In the genomic region with DNA sequence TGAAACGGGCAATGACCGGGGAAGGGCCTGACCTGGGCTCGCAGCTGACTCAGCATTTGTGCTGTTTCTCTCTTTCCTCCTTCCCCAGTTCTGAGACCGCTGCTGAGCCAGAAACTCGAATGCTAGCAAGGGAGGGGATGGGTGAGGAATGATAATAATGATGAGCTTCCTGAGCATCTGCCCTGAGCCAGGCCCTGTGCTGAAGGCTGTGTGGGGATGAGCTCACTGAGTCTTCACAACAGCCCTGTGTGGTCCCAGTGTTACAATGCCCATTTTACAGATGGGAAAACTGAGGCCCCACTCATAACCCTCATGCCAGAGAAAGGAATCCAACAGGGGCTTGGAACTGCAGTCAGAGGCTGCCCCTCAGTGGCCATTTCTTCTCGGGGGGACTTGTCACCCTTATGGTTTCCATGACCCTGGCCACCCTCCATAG, we compare ENCODE assay signal across 17 cellular contexts. TPM values are rescaled to one million over a fixed set of nuclear protein-coding genes. Genes with fewer than 3 reads are reported as not detected.
A peak's percentile ranks its signal among the peaks of the same experiment; 100 is the strongest.
DNase-seq lines count a peak whose midpoint lies in the region; ATAC-seq and TF ChIP-seq lines count a peak whose summit lies in the region.
"Had no signal": no experiment of that assay in that cellular context is flagged by ENCODE, and none has a peak within 500 bp of the region (broad histone marks: within the 10 kb centered on the region; RNA-seq: fewer than 3 reads in every experiment).

No MANE protein-coding gene starts in this region.

- BruUV-seq in PC-9 (replicated peaks; lab: Mats Ljungman, UMichigan): no TSS peak

- peaks cover 36% of the 10 kb centered on the region for H3F3A ChIP-seq in PC-9 (ENCODE audit: insufficient read depth, low read depth)

- H3K4me1 Mint-ChIP-seq in type B pancreatic cell (ENCODE audit: unreplicated experiment): peaks cover 13% of the 10 kb centered on the region
- H3K4me1 Mint-ChIP-seq in activated T-helper 17 cell treated with anti-CD3 and anti-CD28 coated beads, Interleukin-2, amount 50 U/mL, for 72 hours: no peaks in the 10 kb centered on the region

- no peak overlapping the region for H3K4me3 ChIP-seq in left ventricle myocardium inferior
- no peak overlapping the region for H3K4me3 ChIP-seq in PC-9

- no peaks in the 10 kb centered on the region for H3K9me3 Mint-ChIP-seq in type B pancreatic cell
- H3K9me3 Mint-ChIP-seq in activated T-helper 17 cell treated with anti-CD3 and anti-CD28 coated beads, Interleukin-2, amount 50 U/mL, for 72 hours: no peaks in the 10 kb centered on the region
- H3K9me3 Mint-ChIP-seq: activated CD4-positive, alpha-beta memory T cell treated with anti-CD3 and anti-CD28 coated beads for 36 hours; activated T-cell treated with anti-CD3 and anti-CD28 coated beads, Interleukin-2, amount 50 U/mL, for 72 hours had no signal

- H3K9me3 ChIP-seq in left ventricle myocardium inferior (replicated peaks) (no peaks in the 10 kb centered on the region), PC-9 (ENCODE audit: insufficient read depth, low read depth) (no peaks in the 10 kb centered on the region)

- no peaks in the 10 kb centered on the region for H3K4me1 ChIP-seq in left ventricle myocardium inferior
- H3K4me1 ChIP-seq in PC-9 (replicated peaks; ENCODE audit: insufficient read depth): peaks cover 26% of the 10 kb centered on the region

- H3K27me3 ChIP-seq in left ventricle myocardium inferior (ENCODE audit: low read depth) (peaks cover 27% of the 10 kb centered on the region), PC-9 (ENCODE audit: insufficient read depth, low read depth) (no peaks in the 10 kb centered on the region)

- H3K9me2 ChIP-seq in PC-9 (ENCODE audit: insufficient read depth): no peaks in the 10 kb centered on the region

- peak overlapping the region; percentile 86 for H3K27ac Mint-ChIP-seq in type B pancreatic cell
- H3K27ac Mint-ChIP-seq in activated T-helper 17 cell treated with anti-CD3 and anti-CD28 coated beads, Interleukin-2, amount 50 U/mL, for 72 hours: no peak overlapping the region
- H3K27ac Mint-ChIP-seq: activated CD4-positive, alpha-beta memory T cell treated with anti-CD3 and anti-CD28 coated beads for 36 hours; activated T-cell treated with anti-CD3 and anti-CD28 coated beads, Interleukin-2, amount 50 U/mL, for 72 hours had no signal

- H3K27me3 Mint-ChIP-seq in type B pancreatic cell: no peaks in the 10 kb centered on the region
- peaks cover 4% of the 10 kb centered on the region for H3K27me3 Mint-ChIP-seq in activated T-helper 17 cell treated with anti-CD3 and anti-CD28 coated beads, Interleukin-2, amount 50 U/mL, for 72 hours

- no peak overlapping the region for H3K27ac ChIP-seq in left ventricle myocardium inferior (replicated peaks)
- H3K27ac ChIP-seq in PC-9: no peak overlapping the region

- H3K4me3 Mint-ChIP-seq in type B pancreatic cell: no peak overlapping the region
- H3K4me3 Mint-ChIP-seq in activated T-helper 17 cell treated with anti-CD3 and anti-CD28 coated beads, Interleukin-2, amount 50 U/mL, for 72 hours: no peak overlapping the region
- H3K4me3 Mint-ChIP-seq: activated CD4-positive, alpha-beta memory T cell treated with anti-CD3 and anti-CD28 coated beads for 36 hours; activated T-cell treated with anti-CD3 and anti-CD28 coated beads, Interleukin-2, amount 50 U/mL, for 72 hours had no signal

- intact Hi-C loops in Right ventricle myocardium inferior (cut with DNase I) (no loop called here), left ventricle myocardium inferior (cut with micrococcal nuclease) (no loop called here), PC-9 (cut with micrococcal nuclease; ENCODE audit: unreplicated experiment) (no loop called here)

- no peaks in the 10 kb centered on the region for H3K79me2 ChIP-seq in PC-9 (ENCODE audit: low read depth)

- no peaks in the 10 kb centered on the region for H3K36me3 ChIP-seq in left ventricle myocardium inferior
- no peaks in the 10 kb centered on the region for H3K36me3 ChIP-seq in PC-9 (ENCODE audit: low read depth)

- POLR2A ChIA-PET in PC-9 (lab: Charles Lee; ENCODE audit: unreplicated experiment): no interaction called here

- H3K4me2 ChIP-seq in PC-9: no peak overlapping the region

- CTCF ChIA-PET in PC-9 (lab: Charles Lee): no interaction called here

- H4K20me1 ChIP-seq in PC-9 (ENCODE audit: insufficient read depth): no peaks in the 10 kb centered on the region

- DNase-seq in Right ventricle myocardium inferior (ENCODE audit: missing footprints) (peak; percentile 28), left ventricle myocardium inferior (no peak), M059J (ENCODE audit: low read depth) (peak; percentile 27), cerebellar cortex (ENCODE audit: low spot score) (peak; percentile 39), type B pancreatic cell (ENCODE audit: extremely low spot score, unreplicated experiment) (no peak), PC-9 (no peak)
- DNase-seq: activated CD4-positive, alpha-beta memory T cell treated with anti-CD3 and anti-CD28 coated beads for 36 hours; activated T-cell treated with anti-CD3 and anti-CD28 coated beads, Interleukin-2, amount 50 U/mL, for 72 hours; hippocampal formation; NCI-H1092 treated with DMSO at 0.1 percent for 48 hours; stimulated activated CD4-positive, alpha-beta T cell treated with anti-CD3 and anti-CD28 coated beads, Interleukin-1b, Interleukin-23, amount 100 ng/mL, for 48 hours had no signal

- TF ChIP-seq CTCF in left ventricle myocardium inferior (IDR thresholded peaks at IDR 0.05; ENCODE audit: borderline replicate concordance): no peak
- TF ChIP-seq CTCF in type B pancreatic cell (conservative IDR thresholded peaks at IDR 0.05): peak; percentile 32
- TF ChIP-seq CTCF in PC-9 (conservative IDR thresholded peaks at IDR 0.05): no peak

- H2AFZ ChIP-seq in PC-9: no peak overlapping the region

- ATAC-seq in Right ventricle myocardium inferior: no peak
- ATAC-seq in activated T-helper 17 cell treated with anti-CD3 and anti-CD28 coated beads, Interleukin-2, amount 50 U/mL, for 72 hours (replicated peaks): no peak
- ATAC-seq in GM21723 (IDR thresholded peaks at IDR 0.05; ENCODE audit: unreplicated experiment): no peak
- ATAC-seq: activated T-cell treated with anti-CD3 and anti-CD28 coated beads, Interleukin-2, amount 50 U/mL, for 72 hours; sciatic nerve had no signal

- H3K36me3 Mint-ChIP-seq in type B pancreatic cell: no peaks in the 10 kb centered on the region
- H3K36me3 Mint-ChIP-seq in activated T-helper 17 cell treated with anti-CD3 and anti-CD28 coated beads, Interleukin-2, amount 50 U/mL, for 72 hours (ENCODE audit: low read depth): no peaks in the 10 kb centered on the region
- H3K36me3 Mint-ChIP-seq: activated CD4-positive, alpha-beta memory T cell treated with anti-CD3 and anti-CD28 coated beads for 36 hours had no signal

RNA-seq across cellular contexts. Expression of a gene that starts 8.1 kb away (rescaled TPM):
- total RNA-seq in Right ventricle myocardium inferior (0.43 TPM), left ventricle myocardium inferior (0.33 TPM), type B pancreatic cell (ENCODE audit: low replicate concordance) (0.77 and 5.3 TPM in 2 replicates), PC-9 (2021) (4.4 and 6.2 TPM in 2 replicates)
- total RNA-seq in M059J (2014; rRNA removed; shearing (Covaris generic)): not detected in 2 replicates
- not detected for total RNA-seq in activated T-helper 17 cell treated with anti-CD3 and anti-CD28 coated beads, Interleukin-2, amount 50 U/mL, for 72 hours
- total RNA-seq: activated CD4-positive, alpha-beta memory T cell treated with anti-CD3 and anti-CD28 coated beads for 36 hours; activated T-cell treated with anti-CD3 and anti-CD28 coated beads, Interleukin-2, amount 50 U/mL, for 72 hours; omental fat pad; sciatic nerve; subcutaneous adipose tissue had no signal

RNA-seq across cellular contexts. Expression of a gene that starts 46.4 kb away (rescaled TPM):
- total RNA-seq in Right ventricle myocardium inferior: not detected
- not detected for total RNA-seq in left ventricle myocardium inferior
- total RNA-seq in M059J (2014; rRNA removed; shearing (Covaris generic)): not detected in 2 replicates
- not detected in 2 replicates for total RNA-seq in type B pancreatic cell (ENCODE audit: low replicate concordance)
- not detected for total RNA-seq in activated T-helper 17 cell treated with anti-CD3 and anti-CD28 coated beads, Interleukin-2, amount 50 U/mL, for 72 hours
- total RNA-seq in PC-9 (2021): not detected in 2 replicates
- total RNA-seq: activated CD4-positive, alpha-beta memory T cell treated with anti-CD3 and anti-CD28 coated beads for 36 hours; activated T-cell treated with anti-CD3 and anti-CD28 coated beads, Interleukin-2, amount 50 U/mL, for 72 hours; fibroblast of lung; omental fat pad; sciatic nerve; subcutaneous adipose tissue had no signal

RNA-seq across cellular contexts. Expression of a gene that starts 48.5 kb away (rescaled TPM):
- total RNA-seq in Right ventricle myocardium inferior: 0.70 TPM
- total RNA-seq in left ventricle myocardium inferior: 1.1 TPM
- total RNA-seq in M059J (2014; rRNA removed; shearing (Covaris generic)): 0.17 TPM in 1 of 2 replicates, not detected in the other
- total RNA-seq in type B pancreatic cell (ENCODE audit: low replicate concordance): 12.2 and 21.6 TPM in 2 replicates
- 1 to 10 TPM; 3.8 to 5.9 TPM for total RNA-seq in activated T-helper 17 cell treated with anti-CD3 and anti-CD28 coated beads, Interleukin-2, amount 50 U/mL, for 72 hours
- 13.9 and 19.6 TPM in 2 replicates for total RNA-seq in PC-9 (2021)
- total RNA-seq: subcutaneous adipose tissue had no signal

RNA-seq across cellular contexts. Expression of a gene that starts 54.8 kb away (rescaled TPM):
- not detected for total RNA-seq in Right ventricle myocardium inferior
- not detected for total RNA-seq in left ventricle myocardium inferior
- total RNA-seq in M059J (2014; rRNA removed; shearing (Covaris generic)): 0.89 TPM in 1 of 2 replicates, not detected in the other
- 6.1 and 8.1 TPM in 2 replicates for total RNA-seq in type B pancreatic cell (ENCODE audit: low replicate concordance)
- 1 to 10 TPM; 4.6 to 8.6 TPM for total RNA-seq in activated T-helper 17 cell treated with anti-CD3 and anti-CD28 coated beads, Interleukin-2, amount 50 U/mL, for 72 hours
- total RNA-seq in PC-9 (2021): 12.3 and 17.4 TPM in 2 replicates
- total RNA-seq: sciatic nerve, subcutaneous adipose tissue had no signal

RNA-seq across cellular contexts. Expression of a gene that starts 58.9 kb away (rescaled TPM):
- 604 TPM for total RNA-seq in Right ventricle myocardium inferior
- 530 TPM for total RNA-seq in left ventricle myocardium inferior
- total RNA-seq in M059J (2014; rRNA removed; shearing (Covaris generic)): 1,286 and 1,602 TPM in 2 replicates
- total RNA-seq in type B pancreatic cell (ENCODE audit: low replicate concordance): 1,623 and 1,815 TPM in 2 replicates
- total RNA-seq in activated T-helper 17 cell treated with anti-CD3 and anti-CD28 coated beads, Interleukin-2, amount 50 U/mL, for 72 hours: 1,000 to 10,000 TPM; 1,785 to 2,369 TPM
- total RNA-seq in PC-9 (2021): 1,618 and 1,710 TPM in 2 replicates

Comparison
In these comparisons a context has a peak if more than half of its experiments do, and no peak if none do; other contexts are left out.
1. DNase-seq: peak in Right ventricle myocardium inferior (single experiment), M059J (single experiment) and cerebellar cortex (single experiment); none in left ventricle myocardium inferior (single experiment), type B pancreatic cell (single experiment) and PC-9 (0 of 2).